In the genomic region with DNA sequence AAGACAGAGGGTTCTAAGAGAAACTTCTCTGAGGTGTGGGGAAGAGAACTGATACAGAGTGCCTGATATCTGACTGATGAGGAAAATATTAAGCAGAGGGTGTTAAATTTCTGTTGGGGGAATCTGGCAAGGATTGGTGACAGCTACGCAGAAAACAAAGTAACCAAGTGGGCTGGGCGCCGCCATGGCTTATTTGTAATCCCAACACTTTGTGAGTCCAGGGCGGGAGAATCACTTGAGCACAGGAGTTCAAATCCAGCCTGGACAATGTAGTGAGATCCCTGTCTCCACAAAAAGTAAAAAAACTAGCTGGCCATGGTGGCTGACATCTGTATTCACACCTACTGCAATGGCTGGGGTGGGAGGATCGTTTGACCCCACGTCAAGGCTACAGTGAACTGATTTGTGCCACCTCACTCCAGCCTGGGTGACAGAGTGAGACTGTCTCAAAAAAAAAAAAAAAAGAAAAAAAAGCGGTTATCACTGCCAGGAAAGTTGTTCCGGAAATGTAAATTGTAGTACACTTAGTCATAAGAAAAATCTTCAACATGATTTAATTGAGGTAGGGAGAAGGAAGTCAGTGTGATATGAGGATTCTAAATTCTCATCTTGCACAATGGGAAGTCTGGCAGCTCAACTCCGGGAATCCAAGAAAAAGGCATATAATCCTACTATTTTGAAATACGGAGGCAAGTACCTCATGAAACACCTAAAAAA, we compare ENCODE assay signal across 1 cellular context.
TF ChIP-seq lines count a peak whose summit lies in the region.

No MANE protein-coding gene starts in this region.

TF ChIP-seq in endothelial cell of umbilical vein, 7 proteins besides CTCF, POLR2A, EP300 and RAD21:
- TF ChIP-seq EZH2 (IDR thresholded peaks at IDR 0.05; ENCODE audit: borderline replicate concordance, low read depth, low read length, severe bottlenecking) (no peak), JUN (IDR thresholded peaks at IDR 0.05; ENCODE audit: borderline replicate concordance, insufficient read depth, insufficient read length, low read depth) (peak; percentile 53), POLR2AphosphoS5 (IDR thresholded peaks at IDR 0.05; ENCODE audit: insufficient read depth, low read depth, low read length) (peak; percentile 37), MYC (IDR thresholded peaks at IDR 0.05; ENCODE audit: low read depth, low read length) (no peak), FOS (IDR thresholded peaks at IDR 0.05; ENCODE audit: borderline replicate concordance, insufficient read depth, low read length) (peak; percentile 42), GATA2 (IDR thresholded peaks at IDR 0.05; ENCODE audit: insufficient read depth, insufficient read length, low read depth, low read length) (no peak)
- TF ChIP-seq, protein P1, sequence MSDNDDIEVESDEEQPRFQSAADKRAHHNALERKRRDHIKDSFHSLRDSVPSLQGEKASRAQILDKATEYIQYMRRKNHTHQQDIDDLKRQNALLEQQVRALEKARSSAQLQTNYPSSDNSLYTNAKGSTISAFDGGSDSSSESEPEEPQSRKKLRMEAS (IDR thresholded peaks at IDR 0.05; ENCODE audit: insufficient read depth, insufficient read length): no peak
